Comparison of ENCODE assay signal across 14 cellular contexts in the genomic region with DNA sequence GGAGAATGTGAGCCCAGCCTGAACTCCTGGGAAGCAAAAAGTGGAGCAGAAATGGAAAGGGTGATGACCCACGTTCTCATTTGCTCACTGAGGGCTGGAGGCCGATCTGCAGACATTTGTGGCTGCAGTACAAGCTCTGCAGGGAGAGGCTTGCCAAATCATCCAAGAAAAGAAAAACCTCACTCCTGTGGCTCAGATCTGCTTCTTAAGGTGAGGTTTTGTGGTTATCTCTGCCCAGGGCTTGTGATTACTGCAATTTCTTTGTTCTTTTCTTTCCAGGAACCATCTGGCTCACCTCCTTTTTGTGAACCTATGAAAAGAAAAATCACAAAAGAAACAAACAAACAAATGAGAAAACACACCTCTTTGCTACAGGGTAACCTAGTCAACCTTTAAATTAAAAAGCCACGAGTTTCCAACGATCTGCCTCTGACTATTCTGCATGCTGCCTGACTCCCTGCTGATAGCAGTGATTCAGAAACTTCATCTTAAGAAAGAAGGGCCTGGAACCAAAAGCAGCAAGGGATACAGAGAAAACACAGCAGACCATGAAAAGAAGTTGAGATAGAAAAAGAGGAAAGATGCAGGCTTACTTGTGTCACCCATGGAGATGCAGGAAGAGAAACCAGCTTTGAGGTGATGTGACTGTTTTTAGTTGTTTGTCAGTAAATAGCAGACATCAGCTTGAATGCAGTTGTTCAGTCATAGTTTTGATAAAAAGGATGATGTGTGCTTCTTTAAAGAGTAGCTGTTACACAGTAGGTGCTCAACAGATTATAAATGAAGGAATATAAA.
DNase-seq lines count a peak whose midpoint lies in the region; ATAC-seq, FAIRE-seq and TF ChIP-seq lines count a peak whose summit lies in the region.
"Had no signal": no experiment of that assay in that cellular context is flagged by ENCODE, and none has a peak within 500 bp of the region (broad histone marks: within the 10 kb centered on the region; RNA-seq: fewer than 3 reads in every experiment).

No MANE protein-coding gene starts in this region.

- no peaks in the 10 kb centered on the region for H3K27me3 ChIP-seq in astrocyte (ENCODE audit: insufficient read depth, low read length)
- H3K27me3 ChIP-seq: foreskin keratinocyte had no signal

- no peak overlapping the region for H3K4me3 Mint-ChIP-seq in activated CD4-positive, alpha-beta T cell treated with anti-CD3 and anti-CD28 coated beads, Interleukin-2, amount 10 ng/mL, durations not matched to agents 7 days and 5 days
- no peak overlapping the region for H3K4me3 Mint-ChIP-seq in astrocyte (ENCODE audit: unreplicated experiment)
- H3K4me3 Mint-ChIP-seq: CD8-positive, alpha-beta memory T cell had no signal

- H3K9me3 Mint-ChIP-seq in activated CD4-positive, alpha-beta T cell treated with anti-CD3 and anti-CD28 coated beads, Interleukin-2, amount 10 ng/mL, durations not matched to agents 7 days and 5 days = peaks cover 3% of the 10 kb centered on the region
- H3K9me3 Mint-ChIP-seq in astrocyte (ENCODE audit: unreplicated experiment) = no peaks in the 10 kb centered on the region

- peak; percentile 66 for ATAC-seq in HG02884 (IDR thresholded peaks at IDR 0.05; ENCODE audit: unreplicated experiment)
- ATAC-seq in esophagus mucosa = no peak
- ATAC-seq in HG02981 (IDR thresholded peaks at IDR 0.05; ENCODE audit: unreplicated experiment) = no peak
- ATAC-seq: foreskin keratinocyte had no signal

- no peaks in the 10 kb centered on the region for H4K20me1 ChIP-seq in astrocyte (ENCODE audit: insufficient read depth, low read length)

- no peaks in the 10 kb centered on the region for H3K9me3 ChIP-seq in astrocyte (ENCODE audit: insufficient read depth, low read depth, low read length)

- no peak overlapping the region for H3K4me2 ChIP-seq in astrocyte (ENCODE audit: low read length)

- H3K4me1 Mint-ChIP-seq in activated CD4-positive, alpha-beta T cell treated with anti-CD3 and anti-CD28 coated beads, Interleukin-2, amount 10 ng/mL, durations not matched to agents 7 days and 5 days = peaks cover 20% of the 10 kb centered on the region
- H3K4me1 Mint-ChIP-seq in astrocyte (ENCODE audit: low read depth, unreplicated experiment) = peaks cover 5% of the 10 kb centered on the region

- DNase-seq in activated CD4-positive, alpha-beta T cell treated with anti-CD3 and anti-CD28 coated beads, Interleukin-2, amount 10 ng/mL, durations not matched to agents 7 days and 5 days = peak; percentile 36
- no peak for DNase-seq in activated CD4-positive, alpha-beta T cell treated with anti-CD3 and anti-CD28 coated beads for 48 hours
- DNase-seq in astrocyte (ENCODE audit: low read depth) = no peak
- peak; percentile 21 for DNase-seq in retina
- DNase-seq in nucleus accumbens (lab: John Stamatoyannopoulos, UW) = no peak
- DNase-seq: activated effector memory CD4-positive, alpha-beta T cell treated with anti-CD3 and anti-CD28 coated beads, Interleukin-2, amount 50 U/mL, for 16 hours; CD8-positive, alpha-beta memory T cell; effector memory CD4-positive, alpha-beta T cell; foreskin keratinocyte; NCI-H524 had no signal

- H3K27ac ChIP-seq in astrocyte (ENCODE audit: low read depth, low read length) = no peak overlapping the region
- H3K27ac ChIP-seq: foreskin keratinocyte, RWPE1 had no signal

- peak overlapping the region; percentile 34 for H2AFZ ChIP-seq in astrocyte (ENCODE audit: low read depth, low read length)

- no peak for FAIRE-seq in astrocyte (lab: Jason Lieb, UNC)

- CTCF ChIA-PET in activated CD4-positive, alpha-beta T cell treated with anti-CD3 and anti-CD28 coated beads, Interleukin-2, amount 10 ng/mL, durations not matched to agents 7 days and 5 days (lab: Charles Lee) = no interaction called here

- no peak overlapping the region for H3K9ac ChIP-seq in astrocyte (ENCODE audit: low read length)

- peaks cover 19% of the 10 kb centered on the region for H3K27me3 Mint-ChIP-seq in activated CD4-positive, alpha-beta T cell treated with anti-CD3 and anti-CD28 coated beads, Interleukin-2, amount 10 ng/mL, durations not matched to agents 7 days and 5 days
- H3K27me3 Mint-ChIP-seq in astrocyte (ENCODE audit: low read depth, unreplicated experiment) = no peaks in the 10 kb centered on the region

- H3K36me3 ChIP-seq in astrocyte (ENCODE audit: insufficient read depth, low read length) = no peaks in the 10 kb centered on the region

- POLR2A ChIA-PET in activated CD4-positive, alpha-beta T cell treated with anti-CD3 and anti-CD28 coated beads, Interleukin-2, amount 10 ng/mL, durations not matched to agents 7 days and 5 days (lab: Charles Lee) = no interaction called here

- no peaks in the 10 kb centered on the region for H3K36me3 Mint-ChIP-seq in activated CD4-positive, alpha-beta T cell treated with anti-CD3 and anti-CD28 coated beads, Interleukin-2, amount 10 ng/mL, durations not matched to agents 7 days and 5 days (ENCODE audit: low read depth)
- no peaks in the 10 kb centered on the region for H3K36me3 Mint-ChIP-seq in astrocyte (ENCODE audit: low read depth, unreplicated experiment)

- H3K4me3 ChIP-seq in astrocyte (ENCODE audit: insufficient read depth, low read depth, low read length) = no peak overlapping the region

- no peaks in the 10 kb centered on the region for H3K4me1 ChIP-seq in astrocyte (ENCODE audit: insufficient read depth, low read length)
- H3K4me1 ChIP-seq: foreskin keratinocyte had no signal

- H3K27ac Mint-ChIP-seq in activated CD4-positive, alpha-beta T cell treated with anti-CD3 and anti-CD28 coated beads, Interleukin-2, amount 10 ng/mL, durations not matched to agents 7 days and 5 days = no peak overlapping the region
- H3K27ac Mint-ChIP-seq in astrocyte (ENCODE audit: unreplicated experiment) = no peak overlapping the region
- H3K27ac Mint-ChIP-seq: CD8-positive, alpha-beta memory T cell had no signal

- TF ChIP-seq CTCF in astrocyte (IDR thresholded peaks at IDR 0.05; ENCODE audit: insufficient read depth, low read depth, low read length) = no peak

- no peaks in the 10 kb centered on the region for H3K79me2 ChIP-seq in astrocyte (ENCODE audit: insufficient read depth, low read length)

Comparison
In these comparisons a context has a peak if more than half of its experiments do, and no peak if none do; other contexts are left out.
1. DNase-seq: peak in activated CD4-positive, alpha-beta T cell treated with anti-CD3 and anti-CD28 coated beads, Interleukin-2, amount 10 ng/mL, durations not matched to agents 7 days and 5 days (single experiment) and retina (single experiment); none in activated CD4-positive, alpha-beta T cell treated with anti-CD3 and anti-CD28 coated beads for 48 hours (single experiment), astrocyte (single experiment) and nucleus accumbens (0 of 56).